30 cellular contexts compared by ENCODE assay signal in genomic region chr3:5317572-5317971, GRCh38.
DNase-seq lines count a peak whose midpoint lies in the region; ATAC-seq, FAIRE-seq and TF ChIP-seq lines count a peak whose summit lies in the region.
"Had no signal": no experiment of that assay in that cellular context is flagged by ENCODE, and none has a peak within 500 bp of the region (broad histone marks: within the 10 kb centered on the region; RNA-seq: fewer than 3 reads in every experiment).

No MANE protein-coding gene starts in this region.

- H3K9me3 Mint-ChIP-seq in neural progenitor cell, result no peaks in the 10 kb centered on the region
- H3K9me3 Mint-ChIP-seq: immature natural killer cell; natural killer cell treated with Interleukin-12 subunit alpha and Interleukin-12 subunit beta and Interleukin-15 and Interleukin-18, amount 100 ng/mL, for 72 hours; stimulated activated naive CD8-positive, alpha-beta T cell treated with anti-CD3 and anti-CD28 coated beads, Interleukin-15, amount 100 ng/mL, for 72 hours had no signal

- no peak overlapping the region for H3K4ac ChIP-seq in H1 (replicated peaks; ENCODE audit: insufficient read length, low read depth, low read length)

- FAIRE-seq in H1 (lab: Jason Lieb, UNC), result no peak
- FAIRE-seq: G401.6 had no signal

- no peak overlapping the region for H3K27ac ChIP-seq in H1 (ENCODE audit: low read depth, low read length)
- no peak overlapping the region for H3K27ac ChIP-seq in neural progenitor cell
- no peak overlapping the region for H3K27ac ChIP-seq in right atrium auricular region
- H3K27ac ChIP-seq: epithelial cell of prostate, foreskin keratinocyte, ovary, tibial artery had no signal

- no peak overlapping the region for H2BK20ac ChIP-seq in H1 (ENCODE audit: low read length)

- H3K56ac ChIP-seq in H1 (replicated peaks; ENCODE audit: insufficient read length, low read depth, low read length), result no peak overlapping the region

- no peak for TF ChIP-seq EP300 in H1 (IDR thresholded peaks at IDR 0.05; ENCODE audit: borderline replicate concordance in 1 of 2, low read depth in 2 of 2, low read length in 2 of 2)

- H2AK5ac ChIP-seq in H1 (ENCODE audit: low read depth, low read length), result no peak overlapping the region

- H4K20me1 ChIP-seq in H1 (replicated peaks in 1 of 2; ENCODE audit: control insufficient read depth in 1 of 2, insufficient read depth in 2 of 2, low read length in 2 of 2) (no peaks in the 10 kb centered on the region), neural progenitor cell (ENCODE audit: low read depth) (no peaks in the 10 kb centered on the region)

- no peaks in the 10 kb centered on the region for H3K27me3 ChIP-seq in H1 (replicated peaks in 1 of 4; ENCODE audit: control insufficient read depth in 3 of 4, extremely low read depth in 1 of 4, insufficient read depth in 3 of 4, low read length in 3 of 4)
- no peaks in the 10 kb centered on the region for H3K27me3 ChIP-seq in neural progenitor cell
- no peaks in the 10 kb centered on the region for H3K27me3 ChIP-seq in right atrium auricular region
- H3K27me3 ChIP-seq: foreskin keratinocyte, ovary, tibial artery had no signal

- no peak overlapping the region for H2AFZ ChIP-seq in H1 (ENCODE audit: low read length)
- H2AFZ ChIP-seq in neural progenitor cell (replicated peaks), result peak overlapping the region; percentile 14

- no peaks in the 10 kb centered on the region for H3K36me3 Mint-ChIP-seq in neural progenitor cell
- H3K36me3 Mint-ChIP-seq: CD4-positive, alpha-beta memory T cell; immature natural killer cell; natural killer cell treated with Interleukin-12 subunit alpha and Interleukin-12 subunit beta and Interleukin-15 and Interleukin-18, amount 100 ng/mL, for 72 hours had no signal

- H3K4me1 Mint-ChIP-seq in neural progenitor cell, result no peaks in the 10 kb centered on the region
- H3K4me1 Mint-ChIP-seq: activated CD4-positive, alpha-beta memory T cell treated with anti-CD3 and anti-CD28 coated beads, Interleukin-2, amount 10 ng/mL, durations not matched to agents 7 days and 5 days; CD4-positive, alpha-beta memory T cell; stimulated activated naive CD8-positive, alpha-beta T cell treated with anti-CD3 and anti-CD28 coated beads, Interleukin-15, amount 100 ng/mL, for 72 hours had no signal

- H2BK120ac ChIP-seq in H1 (replicated peaks; ENCODE audit: low read depth, low read length), result no peak overlapping the region

- no peak overlapping the region for H2BK12ac ChIP-seq in H1 (ENCODE audit: low read depth, low read length)

- H3K4me3 ChIP-seq in H1 (ENCODE audit: extremely low read depth in 1 of 4, insufficient read depth in 2 of 4, low read depth in 3 of 4, low read length in 4 of 4) (no peak overlapping the region), neural progenitor cell (no peak overlapping the region), right atrium auricular region (no peak overlapping the region)
- H3K4me3 ChIP-seq: ovary, tibial artery had no signal

- no peak overlapping the region for H4K5ac ChIP-seq in H1 (ENCODE audit: insufficient read length, low read depth, low read length)

- H3K4me3 Mint-ChIP-seq in neural progenitor cell, result no peak overlapping the region
- H3K4me3 Mint-ChIP-seq: activated CD4-positive, alpha-beta memory T cell treated with anti-CD3 and anti-CD28 coated beads, Interleukin-2, amount 10 ng/mL, durations not matched to agents 7 days and 5 days; CD4-positive, alpha-beta memory T cell; immature natural killer cell; natural killer cell treated with Interleukin-12 subunit alpha and Interleukin-12 subunit beta and Interleukin-15 and Interleukin-18, amount 100 ng/mL, for 72 hours; stimulated activated naive CD8-positive, alpha-beta T cell treated with anti-CD3 and anti-CD28 coated beads, Interleukin-15, amount 100 ng/mL, for 72 hours had no signal

- H3K27me3 Mint-ChIP-seq in neural progenitor cell (ENCODE audit: insufficient read depth, low read depth), result no peaks in the 10 kb centered on the region
- H3K27me3 Mint-ChIP-seq: activated CD4-positive, alpha-beta memory T cell treated with anti-CD3 and anti-CD28 coated beads, Interleukin-2, amount 10 ng/mL, durations not matched to agents 7 days and 5 days; CD4-positive, alpha-beta memory T cell had no signal

- H3K9me3 ChIP-seq in H1 (ENCODE audit: insufficient read depth in 2 of 2, low read depth in 1 of 2, low read length in 1 of 2) (no peaks in the 10 kb centered on the region), neural progenitor cell (ENCODE audit: low read depth) (no peaks in the 10 kb centered on the region), right atrium auricular region (no peaks in the 10 kb centered on the region)
- H3K9me3 ChIP-seq: ovary, tibial artery had no signal

- H3K27ac Mint-ChIP-seq in neural progenitor cell, result no peak overlapping the region
- H3K27ac Mint-ChIP-seq: activated CD4-positive, alpha-beta memory T cell treated with anti-CD3 and anti-CD28 coated beads, Interleukin-2, amount 10 ng/mL, durations not matched to agents 7 days and 5 days; CD4-positive, alpha-beta memory T cell; immature natural killer cell; stimulated activated naive CD8-positive, alpha-beta T cell treated with anti-CD3 and anti-CD28 coated beads, Interleukin-15, amount 100 ng/mL, for 72 hours had no signal

- TF ChIP-seq POLR2A in H1 (IDR thresholded peaks at IDR 0.05; ENCODE audit: control extremely low read depth in 1 of 2, low read depth in 2 of 2, low read length in 2 of 2), result no peak

- no peak for TF ChIP-seq RAD21 in H1 (IDR thresholded peaks at IDR 0.05 in 1 of 2, conservative IDR thresholded peaks at IDR 0.05 in 1 of 2; ENCODE audit: low read depth in 2 of 2, low read length in 2 of 2)

- H3K9ac ChIP-seq in H1 (replicated peaks in 1 of 4; ENCODE audit: extremely low read depth in 1 of 4, low read depth in 3 of 4, low read length in 3 of 4), result no peak overlapping the region
- no peak overlapping the region for H3K9ac ChIP-seq in neural progenitor cell

- POLR2A ChIA-PET in H1 (lab: Charles Lee; ENCODE audit: partially characterized antibody), result no interaction called here

- TF ChIP-seq CTCF in H1 (IDR thresholded peaks at IDR 0.05; ENCODE audit: control extremely low read depth in 1 of 3, insufficient read depth in 1 of 3, low read depth in 1 of 3, low read length in 3 of 3) (no peak), neural progenitor cell (IDR thresholded peaks at IDR 0.05) (no peak), right atrium auricular region (IDR thresholded peaks at IDR 0.05) (no peak)

- H3K79me2 ChIP-seq in H1 (ENCODE audit: control insufficient read depth in 1 of 2, insufficient read depth in 2 of 2, low read length in 2 of 2), result no peaks in the 10 kb centered on the region
- H3K79me2 ChIP-seq in neural progenitor cell (ENCODE audit: low read depth), result no peaks in the 10 kb centered on the region

- H4K8ac ChIP-seq in H1 (ENCODE audit: extremely low read depth, insufficient read depth, low read length), result no peak overlapping the region

- WGBS in H1 (ENCODE audit: extremely low coverage in 1 of 2, insufficient coverage in 1 of 2, insufficient read length in 1 of 2, insufficient replicate concordance in 2 of 2, low coverage in 1 of 2, low lambda C conversion rate in 2 of 2, missing lambda C conversion rate in 1 of 2), 2 experiments, result 85% methylated on average over 5 of the region's 5 CpGs; no CpG with 5 or more reads in 1 of the 2 experiments

- no peaks in the 10 kb centered on the region for H3K79me1 ChIP-seq in H1 (ENCODE audit: low read depth, low read length)

- no peaks in the 10 kb centered on the region; a peak in 1 of 7 replicates for H3K4me1 ChIP-seq in H1 (replicated peaks in 1 of 4; ENCODE audit: control insufficient read depth in 3 of 4, insufficient read depth in 4 of 4, low read length in 3 of 4)
- H3K4me1 ChIP-seq in neural progenitor cell, result peaks cover 6% of the 10 kb centered on the region
- no peaks in the 10 kb centered on the region for H3K4me1 ChIP-seq in right atrium auricular region
- H3K4me1 ChIP-seq: foreskin keratinocyte, tibial artery had no signal

- no peak overlapping the region for H4K91ac ChIP-seq in H1 (replicated peaks; ENCODE audit: insufficient read length, low read length)

- no peaks in the 10 kb centered on the region for H3K23me2 ChIP-seq in H1 (ENCODE audit: low read depth, low read length)

- H2BK5ac ChIP-seq in H1 (ENCODE audit: low read depth, low read length), result no peak overlapping the region

- no peak for ATAC-seq in HG02588 (IDR thresholded peaks at IDR 0.05; ENCODE audit: unreplicated experiment)
- ATAC-seq: foreskin keratinocyte; left ventricle myocardium superior; natural killer cell treated with Interleukin-12 subunit alpha and Interleukin-12 subunit beta and Interleukin-15 and Interleukin-18, amount 100 ng/mL, for 72 hours; right cardiac atrium; Right ventricle myocardium inferior; stimulated activated naive CD8-positive, alpha-beta T cell treated with anti-CD3 and anti-CD28 coated beads, Interleukin-15, amount 100 ng/mL, for 72 hours had no signal

- H3K14ac ChIP-seq in H1 (ENCODE audit: insufficient read length), result no peak overlapping the region

- DNase-seq in H4 (ENCODE audit: low spot score) (peak; percentile 61), NOMO-1 (lab: John Stamatoyannopoulos, UW; ENCODE audit: unreplicated experiment in 2 of 2) (peak; percentile 35 to 63), H1 (ENCODE audit: low read depth in 1 of 2, low spot score in 2 of 2) (no peak), neural progenitor cell (ENCODE audit: low spot score) (no peak), right atrium auricular region (ENCODE audit: low spot score) (no peak), mucosa of gallbladder (ENCODE audit: low spot score) (no peak)
- DNase-seq: activated CD4-positive, alpha-beta memory T cell treated with anti-CD3 and anti-CD28 coated beads, Interleukin-2, amount 10 ng/mL, durations not matched to agents 7 days and 5 days; activated effector memory CD4-positive, alpha-beta T cell treated with Interleukin-2 at 50 U/mL for 16 hours; CD4-positive, alpha-beta memory T cell; DMS 273 treated with DMSO at 0.1 percent for 48 hours; foreskin keratinocyte; immature natural killer cell; left ventricle myocardium superior; midbrain; NCI-H1105; NCI-H2081; NCI-H226; NCI-H774; ovary; right cardiac atrium; stimulated activated CD4-positive, alpha-beta T cell treated with anti-CD3 and anti-CD28 coated beads, Interleukin-15, amount 100 ng/mL, for 24 hours; stimulated activated naive CD8-positive, alpha-beta T cell treated with anti-CD3 and anti-CD28 coated beads, Interleukin-15, amount 100 ng/mL, for 72 hours; SW 1271; T1000; tibial artery had no signal

- H3F3A ChIP-seq in neural progenitor cell (ENCODE audit: low read depth), result no peaks in the 10 kb centered on the region

- H3K36me3 ChIP-seq in H1 (ENCODE audit: control insufficient read depth in 2 of 4, insufficient read depth in 4 of 4, low read length in 3 of 4) (no peaks in the 10 kb centered on the region), neural progenitor cell (no peaks in the 10 kb centered on the region), right atrium auricular region (no peaks in the 10 kb centered on the region)
- H3K36me3 ChIP-seq: ovary, tibial artery had no signal

- CTCF ChIA-PET in H1 (lab: Charles Lee; ENCODE audit: partially characterized antibody), result interaction anchor here (0.6 kb wide), 2 partner anchors 135 to 158 kb away, joined by 3 read pairs; no protein-coding TSS in a partner anchor

- H2BK15ac ChIP-seq in H1 (ENCODE audit: low read length), result no peak overlapping the region

- no peak overlapping the region for H3K18ac ChIP-seq in H1 (ENCODE audit: extremely low read depth, low read length)

- no peak overlapping the region for H3K4me2 ChIP-seq in H1 (ENCODE audit: insufficient read depth in 1 of 2, low read depth in 2 of 2, low read length in 2 of 2)
- H3K4me2 ChIP-seq in neural progenitor cell, result no peak overlapping the region

- no peak overlapping the region for H3K23ac ChIP-seq in H1 (ENCODE audit: insufficient read length)

Comparison
In these comparisons a context has a peak if more than half of its experiments do, and no peak if none do; other contexts are left out.
1. DNase-seq: peak in H4 (single experiment) and NOMO-1 (2 of 2); none in H1 (0 of 2), neural progenitor cell (single experiment), right atrium auricular region (single experiment) and mucosa of gallbladder (single experiment).